In genomic region chr22:17785185-17786184, GRCh38 we compare ENCODE assay signal across 8 cellular contexts. TPM values are rescaled to one million over a fixed set of nuclear protein-coding genes. Genes with fewer than 3 reads are reported as not detected.
A peak's percentile ranks its signal among the peaks of the same experiment; 100 is the strongest.
DNase-seq lines count a peak whose midpoint lies in the region; ATAC-seq, FAIRE-seq and TF ChIP-seq lines count a peak whose summit lies in the region.

No MANE protein-coding gene starts in this region.

- peak; percentile 43 for TF ChIP-seq CTCF in BE2C (IDR thresholded peaks at IDR 0.05; ENCODE audit: low read depth, low read length)
- TF ChIP-seq CTCF in astrocyte (IDR thresholded peaks at IDR 0.05; ENCODE audit: insufficient read depth, low read depth, low read length) = peak; percentile 22

- no peak overlapping the region for H3K4me2 ChIP-seq in astrocyte (ENCODE audit: low read length)

- H3K36me3 ChIP-seq in BE2C (peaks cover 6% of the 10 kb centered on the region), astrocyte (ENCODE audit: insufficient read depth, low read length) (no peaks in the 10 kb centered on the region)

- no peak for FAIRE-seq in astrocyte (lab: Jason Lieb, UNC)

- H3K9me3 Mint-ChIP-seq in astrocyte (ENCODE audit: unreplicated experiment) = no peaks in the 10 kb centered on the region

- H2AFZ ChIP-seq in astrocyte (ENCODE audit: low read depth, low read length) = no peak overlapping the region

- no peak overlapping the region for H3K27ac ChIP-seq in astrocyte (ENCODE audit: low read depth, low read length)

- H3K79me2 ChIP-seq in astrocyte (ENCODE audit: insufficient read depth, low read length) = no peaks in the 10 kb centered on the region

- H3K27ac Mint-ChIP-seq in astrocyte (ENCODE audit: unreplicated experiment) = peak overlapping the region; percentile 47

- H3K4me3 Mint-ChIP-seq in astrocyte (ENCODE audit: unreplicated experiment) = no peak overlapping the region

- no peak overlapping the region for H3K4me3 ChIP-seq in BE2C (ENCODE audit: low read depth, low read length)
- H3K4me3 ChIP-seq in astrocyte (ENCODE audit: insufficient read depth, low read depth, low read length) = no peak overlapping the region

- peaks cover 2% of the 10 kb centered on the region for H3K36me3 Mint-ChIP-seq in astrocyte (ENCODE audit: low read depth, unreplicated experiment)

- ATAC-seq in GM21717 (IDR thresholded peaks at IDR 0.05; ENCODE audit: unreplicated experiment) = no peak

- H3K27me3 Mint-ChIP-seq in astrocyte (ENCODE audit: low read depth, unreplicated experiment) = no peaks in the 10 kb centered on the region

- peaks cover 14% of the 10 kb centered on the region for H3K4me1 Mint-ChIP-seq in astrocyte (ENCODE audit: low read depth, unreplicated experiment)

- DNase-seq in BE2C (no peak), HPDE6-E6E7 (ENCODE audit: extremely low spot score) (peak; percentile 41), T-helper 22 cell (ENCODE audit: low read depth) (peak; percentile 36), astrocyte (ENCODE audit: low read depth) (no peak), islet precursor cell (peak; percentile 87), globus pallidus (ENCODE audit: low spot score) (no peak)
- peak; percentile 47 for DNase-seq in stimulated activated CD8-positive, alpha-beta memory T cell treated with anti-CD3 and anti-CD28 coated beads, Interleukin-12 subunit alpha, Interleukin-12 subunit beta, amount 100 ng/mL, for 1 hour (ENCODE audit: low read depth)

- H4K20me1 ChIP-seq in astrocyte (ENCODE audit: insufficient read depth, low read length) = no peaks in the 10 kb centered on the region

- no peak overlapping the region for H3K9ac ChIP-seq in astrocyte (ENCODE audit: low read length)

- H3K9me3 ChIP-seq in BE2C = no peaks in the 10 kb centered on the region
- no peaks in the 10 kb centered on the region for H3K9me3 ChIP-seq in astrocyte (ENCODE audit: insufficient read depth, low read depth, low read length)

- no peaks in the 10 kb centered on the region for H3K27me3 ChIP-seq in BE2C
- H3K27me3 ChIP-seq in astrocyte (ENCODE audit: insufficient read depth, low read length) = no peaks in the 10 kb centered on the region

- peaks cover 32% of the 10 kb centered on the region for H3K4me1 ChIP-seq in BE2C
- H3K4me1 ChIP-seq in astrocyte (ENCODE audit: insufficient read depth, low read length) = peaks cover 21% of the 10 kb centered on the region

RNA-seq across cellular contexts. Expression of gene BID, which starts 11.2 kb away (rescaled TPM):
- polyA plus RNA-seq in BE2C (2012; ENCODE audit: insufficient read depth, insufficient read length, low read depth) = 55.8 TPM
- total RNA-seq in astrocyte = 30.5 and 35.1 TPM in 2 replicates

Comparison
In these comparisons a context has a peak if more than half of its experiments do, and no peak if none do; other contexts are left out.
1. DNase-seq: peak in HPDE6-E6E7 (single experiment), T-helper 22 cell (single experiment), islet precursor cell (single experiment) and stimulated activated CD8-positive, alpha-beta memory T cell treated with anti-CD3 and anti-CD28 coated beads, Interleukin-12 subunit alpha, Interleukin-12 subunit beta, amount 100 ng/mL, for 1 hour (single experiment); none in BE2C (single experiment), astrocyte (single experiment) and globus pallidus (single experiment).